ENCODE assay signal across 24 cellular contexts in the genomic region with DNA sequence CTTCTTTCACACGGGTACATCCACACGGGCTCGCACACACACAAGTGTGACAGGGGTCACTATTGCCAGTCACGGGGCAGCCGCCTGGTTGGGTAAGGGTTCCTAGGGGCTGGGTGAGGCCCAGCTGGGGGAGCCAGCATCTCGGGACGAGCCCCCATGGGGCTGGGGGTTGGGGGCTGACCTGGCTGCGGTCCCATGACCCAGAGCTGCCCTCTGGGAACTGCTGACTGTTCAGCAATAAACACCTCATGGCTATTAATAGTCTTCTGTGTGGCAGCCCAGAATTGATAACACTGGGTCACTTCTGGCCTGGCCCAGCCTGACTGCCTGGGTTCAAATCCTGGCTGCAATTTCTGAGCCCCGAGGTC.
"Had no signal": no experiment of that assay in that cellular context is flagged by ENCODE, and none has a peak within 500 bp of the region (broad histone marks: within the 10 kb centered on the region; RNA-seq: fewer than 3 reads in every experiment).

No MANE protein-coding gene starts in this region.

- H3K27ac ChIP-seq: adrenal gland, ascending aorta, brain microvascular endothelial cell, lower lobe of right lung, suprapubic skin, tibial nerve, uterus, WERI-Rb-1 had no signal

- DNase-seq: activated CD4-positive, alpha-beta T cell treated with anti-CD3 and anti-CD28 coated beads, Interleukin-2, amount 10 ng/mL, durations not matched to agents 7 days and 5 days; activated CD4-positive, CD25-positive, alpha-beta regulatory T cell treated with anti-CD3 and anti-CD28 coated beads, Interleukin-2, amount 50 U/mL, for 72 hours; activated CD8-positive, alpha-beta T cell treated with anti-CD3 and anti-CD28 coated beads for 36 hours; activated gamma-delta T cell treated with Interleukin-2 at 50 U/mL for 16 hours; activated T-cell treated with anti-CD3 and anti-CD28 coated beads, Interleukin-2, amount 50 U/mL, for 1 hour; adrenal gland; brain microvascular endothelial cell; effector memory CD8-positive, alpha-beta T cell; foreskin melanocyte; left colon; naive B cell; stimulated activated CD4-positive, alpha-beta T cell treated with anti-CD3 and anti-CD28 coated beads, Interleukin-1b, Interleukin-23, amount 100 ng/mL, for 48 hours; stimulated activated naive CD8-positive, alpha-beta T cell treated with anti-CD3 and anti-CD28 coated beads, Interleukin-15, amount 100 ng/mL, for 72 hours; T-helper 2 cell; uterus; WERI-Rb-1 had no signal

- H3K36me3 ChIP-seq: adrenal gland, ascending aorta, brain microvascular endothelial cell, lower lobe of right lung, suprapubic skin, tibial nerve, uterus, WERI-Rb-1 had no signal

- H3K4me1 ChIP-seq: ascending aorta, tibial nerve, uterus had no signal

- ATAC-seq: activated CD8-positive, alpha-beta T cell treated with anti-CD3 and anti-CD28 coated beads for 36 hours; effector memory CD8-positive, alpha-beta T cell; esophagus mucosa; left colon; lower lobe of right lung; stimulated activated naive CD8-positive, alpha-beta T cell treated with anti-CD3 and anti-CD28 coated beads, Interleukin-15, amount 100 ng/mL, for 72 hours had no signal

- H3K27me3 ChIP-seq: adrenal gland, ascending aorta, brain microvascular endothelial cell, suprapubic skin, tibial nerve, uterus had no signal

- H3K9me3 ChIP-seq: adrenal gland, ascending aorta, lower lobe of right lung, suprapubic skin, tibial nerve, uterus had no signal

- H3K4me3 ChIP-seq: adrenal gland, ascending aorta, lower lobe of right lung, suprapubic skin, tibial nerve, uterus had no signal

- FAIRE-seq: colon, endothelial cell of umbilical vein, islet of Langerhans had no signal
